9 cellular contexts compared by ENCODE assay signal in the genomic region with DNA sequence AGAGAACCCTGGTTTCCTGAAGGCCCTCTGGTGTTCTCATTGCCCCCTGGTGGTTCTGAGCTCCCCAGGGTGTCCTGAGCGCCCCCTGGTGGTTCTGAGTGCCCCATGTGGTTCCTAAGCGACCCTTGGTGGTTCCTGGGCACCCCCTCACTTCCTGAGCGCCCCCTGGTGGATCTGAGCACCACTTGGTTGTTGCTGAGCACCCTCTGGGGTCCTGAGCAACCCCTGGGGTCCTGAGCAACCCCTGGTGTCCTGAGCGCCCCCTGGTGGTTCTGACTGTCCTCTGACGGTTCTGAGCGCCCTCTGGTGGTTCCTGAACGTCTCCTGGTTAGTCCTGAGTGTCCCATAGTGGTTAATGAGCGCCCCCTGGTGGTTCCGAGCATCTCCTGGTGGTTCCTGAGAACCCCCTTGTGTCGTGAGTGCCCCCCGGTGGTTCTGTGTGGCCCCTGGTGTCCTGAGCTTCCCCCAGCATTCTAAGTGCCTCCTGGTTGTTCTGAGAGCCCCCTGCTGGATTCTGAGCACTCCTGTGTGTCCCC.
DNase-seq lines count a peak whose midpoint lies in the region; ATAC-seq, FAIRE-seq and TF ChIP-seq lines count a peak whose summit lies in the region.
"Had no signal": no experiment of that assay in that cellular context is flagged by ENCODE, and none has a peak within 500 bp of the region (broad histone marks: within the 10 kb centered on the region; RNA-seq: fewer than 3 reads in every experiment).

No MANE protein-coding gene starts in this region.

- no peaks in the 10 kb centered on the region for H3K36me3 ChIP-seq in gastroesophageal sphincter
- H3K36me3 ChIP-seq in kidney (ENCODE audit: control insufficient read depth in 1 of 2, insufficient read depth in 2 of 2, low read length in 2 of 2): no peaks in the 10 kb centered on the region

- FAIRE-seq in kidney (lab: Jason Lieb, UNC): no peak

- DNase-seq in NCI-H1417 (lab: John Stamatoyannopoulos, UW): peak in 2 of 3 experiments; percentile 18 to 28
- DNase-seq in NCI-H1417 treated with DMSO at 0.1 percent for 48 hours (lab: John Stamatoyannopoulos, UW): no peak
- DNase-seq in NCI-H69 (lab: John Stamatoyannopoulos, UW): peak; percentile 83
- peak; percentile 11 for DNase-seq in dermis blood vessel endothelial cell
- peak; percentile 91 to 92 for DNase-seq in stimulated activated CD4-positive, alpha-beta T cell treated with anti-CD3 and anti-CD28 coated beads, Interleukin-4, amount 100 ng/mL, for 48 hours (ENCODE audit: low read depth in 2 of 2)
- no peak for DNase-seq in kidney

- no peak overlapping the region for H3K9ac ChIP-seq in kidney (ENCODE audit: low read length in 2 of 2)
- H3K9ac ChIP-seq: KMS-11 had no signal

- H3K9me3 ChIP-seq in gastroesophageal sphincter (no peaks in the 10 kb centered on the region), kidney (ENCODE audit: control insufficient read depth in 1 of 2, low read length in 2 of 2) (no peaks in the 10 kb centered on the region)

- WGBS in gastroesophageal sphincter (ENCODE audit: low coverage in 1 of 2), 2 donors: no CpG with 5 or more reads among the region's 11 CpGs

- TF ChIP-seq EP300 in gastroesophageal sphincter (IDR thresholded peaks at IDR 0.05): no peak

- no peak for ATAC-seq in gastroesophageal sphincter
- ATAC-seq in GM19395 (IDR thresholded peaks at IDR 0.05; ENCODE audit: unreplicated experiment): no peak

- no peak overlapping the region for H3K4me3 ChIP-seq in gastroesophageal sphincter
- no peak overlapping the region for H3K4me3 ChIP-seq in kidney (ENCODE audit: low read length in 2 of 2)

- intact Hi-C loops in kidney (cut with DNase I): no loop called here

- H3K27ac ChIP-seq in gastroesophageal sphincter (no peak overlapping the region), kidney (ENCODE audit: low read depth in 2 of 2, low read length in 2 of 2) (no peak overlapping the region)
- H3K27ac ChIP-seq: KMS-11 had no signal

- TF ChIP-seq POLR2A in gastroesophageal sphincter (IDR thresholded peaks at IDR 0.05): no peak

- H3K4me1 ChIP-seq in gastroesophageal sphincter: no peaks in the 10 kb centered on the region
- no peaks in the 10 kb centered on the region for H3K4me1 ChIP-seq in kidney (ENCODE audit: control insufficient read depth in 1 of 2, insufficient read depth in 1 of 2, low read depth in 1 of 2, low read length in 2 of 2)

- TF ChIP-seq CTCF in gastroesophageal sphincter (IDR thresholded peaks at IDR 0.05) (no peak), kidney (IDR thresholded peaks at IDR 0.05; ENCODE audit: borderline replicate concordance, extremely low read depth, insufficient read depth) (no peak)

- no peaks in the 10 kb centered on the region for H3K27me3 ChIP-seq in gastroesophageal sphincter

Comparison
In these comparisons a context has a peak if more than half of its experiments do, and no peak if none do; other contexts are left out.
1. DNase-seq: peak in NCI-H1417 (2 of 3), NCI-H69 (single experiment), dermis blood vessel endothelial cell (single experiment) and stimulated activated CD4-positive, alpha-beta T cell treated with anti-CD3 and anti-CD28 coated beads, Interleukin-4, amount 100 ng/mL, for 48 hours (2 of 2); none in NCI-H1417 treated with DMSO at 0.1 percent for 48 hours (single experiment) and kidney (single experiment).